Comparison of ENCODE assay signal across 10 cellular contexts in the genomic region with DNA sequence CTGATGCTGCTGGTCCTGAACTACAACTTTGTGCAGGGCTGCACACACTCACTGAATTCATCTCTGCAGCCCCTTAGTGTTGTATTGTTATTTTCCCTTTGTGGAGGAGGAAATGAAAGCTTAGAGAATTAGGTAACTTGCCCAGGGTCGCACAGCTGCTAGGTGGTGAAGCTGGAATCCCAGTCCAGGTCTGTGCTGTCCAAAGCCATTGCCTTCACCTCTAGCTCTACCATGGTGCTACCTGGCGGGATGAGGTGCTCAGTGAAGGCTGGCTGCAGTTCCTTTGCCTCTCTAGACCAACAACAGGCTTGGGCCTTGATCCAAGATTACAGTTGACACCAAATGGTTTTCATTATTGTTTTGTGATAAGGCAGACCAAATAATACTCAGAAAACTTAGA.
"Had no signal": no experiment of that assay in that cellular context is flagged by ENCODE, and none has a peak within 500 bp of the region (broad histone marks: within the 10 kb centered on the region; RNA-seq: fewer than 3 reads in every experiment).

No MANE protein-coding gene starts in this region.

- H3K4me3 ChIP-seq: esophagus squamous epithelium, heart left ventricle, skin epidermis, tibial nerve had no signal

- ATAC-seq: foreskin keratinocyte had no signal

- H3K27ac ChIP-seq: foreskin keratinocyte, heart left ventricle, skin epidermis, tibial nerve had no signal

- H3K4me1 ChIP-seq: tibial nerve had no signal

- DNase-seq: activated B cell treated with CpG ODN at 0.5 μM for 24 hours; activated CD4-positive, alpha-beta T cell treated with anti-CD3 and anti-CD28 coated beads, Interleukin-2, amount 10 ng/mL, durations not matched to agents 24 days and 14 days; activated gamma-delta T cell; activated naive CD8-positive, alpha-beta T cell treated with anti-CD3 and anti-CD28 coated beads for 36 hours; esophagus squamous epithelium; foreskin keratinocyte; heart left ventricle; nephron progenitor cell had no signal

- H3K36me3 ChIP-seq: esophagus squamous epithelium, heart left ventricle, tibial nerve had no signal

- H3K27me3 ChIP-seq: esophagus squamous epithelium, heart left ventricle, tibial nerve had no signal

- H3K9me3 ChIP-seq: esophagus squamous epithelium, heart left ventricle, tibial nerve had no signal
